13 cellular contexts compared by ENCODE assay signal in genomic region chr1:235642943-235643371, GRCh38. TPM values are rescaled to one million over a fixed set of nuclear protein-coding genes. Genes with fewer than 3 reads are reported as not detected.
A peak's percentile ranks its signal among the peaks of the same experiment; 100 is the strongest.
DNase-seq lines count a peak whose midpoint lies in the region; ATAC-seq and TF ChIP-seq lines count a peak whose summit lies in the region.
"Had no signal": no experiment of that assay in that cellular context is flagged by ENCODE, and none has a peak within 500 bp of the region (broad histone marks: within the 10 kb centered on the region; RNA-seq: fewer than 3 reads in every experiment).

No MANE protein-coding gene starts in this region.

- H3K27ac ChIP-seq in KMS-11 (peak overlapping the region; percentile 78), prostate gland (peak overlapping the region in 1 of 2 donors; percentile 55)
- H3K27ac ChIP-seq: body of pancreas, thoracic aorta had no signal

- POLR2A ChIA-PET in activated CD4-positive, alpha-beta T cell treated with anti-CD3 and anti-CD28 coated beads for 36 hours (lab: Charles Lee), result no interaction called here

- peaks cover 23% of the 10 kb centered on the region for H3K4me1 Mint-ChIP-seq in activated CD4-positive, alpha-beta T cell treated with anti-CD3 and anti-CD28 coated beads for 36 hours
- peaks cover 19 to 22% of the 10 kb centered on the region in 2 donors for H3K4me1 Mint-ChIP-seq in effector memory CD8-positive, alpha-beta T cell (ENCODE audit: low read depth in 2 of 2)

- H3K36me3 Mint-ChIP-seq in activated CD4-positive, alpha-beta T cell treated with anti-CD3 and anti-CD28 coated beads for 36 hours (ENCODE audit: low read depth), result no peaks in the 10 kb centered on the region
- peaks cover 3% of the 10 kb centered on the region for H3K36me3 Mint-ChIP-seq in effector memory CD8-positive, alpha-beta T cell (ENCODE audit: insufficient read depth)

- H3K4me1 ChIP-seq in KMS-11 (ENCODE audit: low read depth, poor library complexity, severe bottlenecking) (peaks cover 27% of the 10 kb centered on the region), prostate gland (replicated peaks) (no peaks in the 10 kb centered on the region)

- DNase-seq in activated CD4-positive, alpha-beta T cell treated with anti-CD3 and anti-CD28 coated beads for 36 hours, result no peak
- DNase-seq in activated CD4-positive, alpha-beta T cell treated with anti-CD3 and anti-CD28 coated beads for 1 hour, result no peak
- DNase-seq in effector memory CD8-positive, alpha-beta T cell, result no peak
- DNase-seq in posterior vena cava (ENCODE audit: low spot score) (peak; percentile 62), left ventricle myocardium superior (no peak), prostate gland (ENCODE audit: low spot score) (no peak)
- DNase-seq: body of pancreas, hippocampal formation, retina had no signal

- TF ChIP-seq CTCF in KMS-11 (conservative IDR thresholded peaks at IDR 0.05; ENCODE audit: low read depth, low read length) (no peak), prostate gland (IDR thresholded peaks at IDR 0.05) (no peak)

- H3K27me3 Mint-ChIP-seq in activated CD4-positive, alpha-beta T cell treated with anti-CD3 and anti-CD28 coated beads for 36 hours, result peaks cover 29% of the 10 kb centered on the region
- peaks cover 9 to 38% of the 10 kb centered on the region in 2 donors for H3K27me3 Mint-ChIP-seq in effector memory CD8-positive, alpha-beta T cell

- TF ChIP-seq POLR2A in prostate gland (IDR thresholded peaks at IDR 0.05), result no peak

- H3K36me3 ChIP-seq in KMS-11 (ENCODE audit: insufficient read depth) (no peaks in the 10 kb centered on the region), prostate gland (no peaks in the 10 kb centered on the region)
- H3K36me3 ChIP-seq: thoracic aorta had no signal

- peak overlapping the region; percentile 44; the same call in 1 of the 2 replicates for H3K9ac ChIP-seq in KMS-11

- no peaks in the 10 kb centered on the region for H3K27me3 ChIP-seq in KMS-11 (ENCODE audit: insufficient read depth, low read depth)
- H3K27me3 ChIP-seq in prostate gland (replicated peaks; ENCODE audit: insufficient read depth), result no peaks in the 10 kb centered on the region
- H3K27me3 ChIP-seq: body of pancreas had no signal

- no peaks in the 10 kb centered on the region for H3K9me3 Mint-ChIP-seq in activated CD4-positive, alpha-beta T cell treated with anti-CD3 and anti-CD28 coated beads for 36 hours (ENCODE audit: low read depth)
- H3K9me3 Mint-ChIP-seq in effector memory CD8-positive, alpha-beta T cell, result no peaks in the 10 kb centered on the region

- 46% methylated on average over 11 of the region's 11 CpGs for WGBS in prostate gland

- intact Hi-C loops in activated CD4-positive, alpha-beta T cell treated with anti-CD3 and anti-CD28 coated beads for 36 hours (cut with DNase I, micrococcal nuclease), result loop anchor here (1.0 to 5.0 kb wide), 4 partner anchors 54 to 329 kb away; partner anchors contain the start of gene B3GALNT2 (in 1 of the 2)
- intact Hi-C loops in posterior vena cava (cut with DNase I) (no loop called here), left ventricle myocardium superior (cut with micrococcal nuclease) (no loop called here), prostate gland (cut with DNase I) (no loop called here)

- H3K4me3 ChIP-seq in KMS-11 (IDR thresholded peaks at IDR 0.05; ENCODE audit: insufficient read depth, low read depth, low read length) (no peak overlapping the region), prostate gland (no peak overlapping the region)
- H3K4me3 ChIP-seq: body of pancreas had no signal

- H4K20me1 ChIP-seq in KMS-11 (ENCODE audit: insufficient read depth), result no peaks in the 10 kb centered on the region

- no peak overlapping the region for H2AFZ ChIP-seq in KMS-11 (ENCODE audit: low read depth)

- peak overlapping the region; percentile 36 for H3K4me2 ChIP-seq in KMS-11

- peak overlapping the region; percentile 71 for H3K27ac Mint-ChIP-seq in activated CD4-positive, alpha-beta T cell treated with anti-CD3 and anti-CD28 coated beads for 36 hours
- H3K27ac Mint-ChIP-seq in effector memory CD8-positive, alpha-beta T cell, result peak overlapping the region; percentile 92 to 97

- no peaks in the 10 kb centered on the region for H3K79me2 ChIP-seq in KMS-11 (ENCODE audit: insufficient read depth, low read depth)

- CTCF ChIA-PET in activated CD4-positive, alpha-beta T cell treated with anti-CD3 and anti-CD28 coated beads for 36 hours (lab: Charles Lee), result interaction anchor here (1.4 kb wide), 1 partner anchor 9 kb away, joined by 4 read pairs; no protein-coding TSS in a partner anchor

- H3K9me3 ChIP-seq in prostate gland, result no peaks in the 10 kb centered on the region
- H3K9me3 ChIP-seq: body of pancreas, thoracic aorta had no signal

- no peak for ATAC-seq in activated CD4-positive, alpha-beta T cell treated with anti-CD3 and anti-CD28 coated beads for 36 hours
- ATAC-seq in effector memory CD8-positive, alpha-beta T cell (replicated peaks), result no peak
- ATAC-seq in left ventricle myocardium superior (no peak), HG02571 (IDR thresholded peaks at IDR 0.05; ENCODE audit: unreplicated experiment) (no peak)
- ATAC-seq: body of pancreas had no signal

- H3K4me3 Mint-ChIP-seq in activated CD4-positive, alpha-beta T cell treated with anti-CD3 and anti-CD28 coated beads for 36 hours, result no peak overlapping the region
- H3K4me3 Mint-ChIP-seq in effector memory CD8-positive, alpha-beta T cell, result peak overlapping the region; percentile 57 to 84

RNA-seq across cellular contexts. Expression of gene GNG4, which starts 6.6 kb away (rescaled TPM):
- 1 to 10 TPM in 1 of 2 experiments, under 1 TPM in 1; 0.98 to 1.7 TPM for total RNA-seq in activated CD4-positive, alpha-beta T cell treated with anti-CD3 and anti-CD28 coated beads for 36 hours
- under 1 TPM; 0.32 to 0.38 TPM for total RNA-seq in posterior vena cava
- not detected for total RNA-seq in left ventricle myocardium superior
- total RNA-seq in prostate gland, result 10 to 100 TPM in 1 of 2 donors, 1 to 10 TPM in 1; 9.4 to 47.7 TPM
- total RNA-seq: endothelial cell of umbilical vein had no signal

Comparison
In these comparisons a context has a peak if more than half of its experiments do, and no peak if none do; other contexts are left out.
1. intact Hi-C loops: an anchor here in activated CD4-positive, alpha-beta T cell treated with anti-CD3 and anti-CD28 coated beads for 36 hours (1.0 to 5.0 kb wide); none called in posterior vena cava, left ventricle myocardium superior and prostate gland.